9 cellular contexts compared by ENCODE assay signal in genomic region chr1:150256193-150256548, GRCh38. TPM values are rescaled to one million over a fixed set of nuclear protein-coding genes. Genes with fewer than 3 reads are reported as not detected.
A peak's percentile ranks its signal among the peaks of the same experiment; 100 is the strongest.
DNase-seq lines count a peak whose midpoint lies in the region; ATAC-seq, FAIRE-seq and TF ChIP-seq lines count a peak whose summit lies in the region.
"Had no signal": no experiment of that assay in that cellular context is flagged by ENCODE, and none has a peak within 500 bp of the region (broad histone marks: within the 10 kb centered on the region; RNA-seq: fewer than 3 reads in every experiment).

No MANE protein-coding gene starts in this region.

- no peaks in the 10 kb centered on the region for H3K9me3 Mint-ChIP-seq in astrocyte (ENCODE audit: unreplicated experiment)
- H3K9me3 Mint-ChIP-seq in naive B cell, result no peaks in the 10 kb centered on the region

- H3K9me2 ChIP-seq in HCT116 (ENCODE audit: insufficient read depth), result no peaks in the 10 kb centered on the region

- RAD21 ChIA-PET in HCT116 (lab: Charles Lee; ENCODE audit: low non-redundant PET in 1 of 2, low total read pairs in 2 of 2, uncharacterized antibody in 2 of 2, unreplicated experiment in 2 of 2), result interaction anchor here in 1 of 2 experiments (1.1 kb wide), 1 partner anchor 25 kb away, joined by 6 read pairs; no protein-coding TSS in a partner anchor

- H3K27ac Mint-ChIP-seq in astrocyte (ENCODE audit: unreplicated experiment), result peak overlapping the region; percentile 43
- H3K27ac Mint-ChIP-seq in naive B cell, result peak overlapping the region in 1 of 6 donors; percentile 21

- no peak for FAIRE-seq in A549 (lab: Jason Lieb, UNC)
- FAIRE-seq in astrocyte (lab: Jason Lieb, UNC), result no peak

- TF ChIP-seq POLR2A in A549 (IDR thresholded peaks at IDR 0.05; ENCODE audit: low read length), result no peak
- no peak for TF ChIP-seq POLR2A in HCT116 (IDR thresholded peaks at IDR 0.05; ENCODE audit: borderline replicate concordance, extremely low read depth, insufficient read depth, insufficient read length)

- no peak for TF ChIP-seq EP300 in A549 (IDR thresholded peaks at IDR 0.05)

- TF ChIP-seq CTCF in A549 (IDR thresholded peaks at IDR 0.05) (no peak), HCT116 (IDR thresholded peaks at IDR 0.05 in 2 of 3, conservative IDR thresholded peaks at IDR 0.05 in 1 of 3; ENCODE audit: borderline replicate concordance in 1 of 3, insufficient read depth in 1 of 3, low read depth in 2 of 3, low read length in 2 of 3) (no peak), astrocyte (IDR thresholded peaks at IDR 0.05; ENCODE audit: insufficient read depth, low read depth, low read length) (no peak)

- H3K9ac ChIP-seq in HCT116 (ENCODE audit: low read length), result no peak overlapping the region
- H3K9ac ChIP-seq in astrocyte (ENCODE audit: low read length), result no peak overlapping the region

- no peak for TF ChIP-seq RAD21 in A549 (conservative IDR thresholded peaks at IDR 0.05 in 1 of 2, IDR thresholded peaks at IDR 0.05 in 1 of 2)
- no peak for TF ChIP-seq RAD21 in HCT116 (IDR thresholded peaks at IDR 0.05; ENCODE audit: low read depth)

- peak overlapping the region; percentile 10 to 67; a peak in 4 of 6 replicates for H3K27ac ChIP-seq in A549
- no peak overlapping the region for H3K27ac ChIP-seq in HCT116 (ENCODE audit: low read depth, low read length)
- H3K27ac ChIP-seq in astrocyte (ENCODE audit: low read depth, low read length), result no peak overlapping the region

- POLR2A ChIA-PET in A549 (lab: Yijun Ruan, JAX), result interaction anchor here (0.6 to 1.5 kb wide), 3 partner anchors 13 to 108 kb away, joined by 5 read pairs; partner anchors contain the start of genes APH1A and RPRD2
- POLR2A ChIA-PET in HCT116 (lab: Charles Lee), result interaction anchor here (0.8 kb wide), 1 partner anchor 13 kb away, joined by 3 read pairs; the partner anchor contains the start of gene APH1A

- no peaks in the 10 kb centered on the region for H3K9me3 ChIP-seq in A549
- no peaks in the 10 kb centered on the region for H3K9me3 ChIP-seq in HCT116 (ENCODE audit: control insufficient read depth in 1 of 2, insufficient read depth in 1 of 2, low read depth in 1 of 2, low read length in 2 of 2)
- H3K9me3 ChIP-seq in astrocyte (ENCODE audit: insufficient read depth, low read depth, low read length), result no peaks in the 10 kb centered on the region

- H3K36me3 Mint-ChIP-seq in astrocyte (ENCODE audit: low read depth, unreplicated experiment) (no peaks in the 10 kb centered on the region), naive B cell (no peaks in the 10 kb centered on the region)

- H4K20me1 ChIP-seq in HCT116 (ENCODE audit: insufficient read depth), result no peaks in the 10 kb centered on the region
- no peaks in the 10 kb centered on the region for H4K20me1 ChIP-seq in astrocyte (ENCODE audit: insufficient read depth, low read length)

- WGBS in A549 (ENCODE audit: missing lambda C conversion rate), result 6% methylated on average over 1 of the region's 1 CpG

- H3K4me2 ChIP-seq in A549 (peak overlapping the region; percentile 68), HCT116 (ENCODE audit: low read length) (peak overlapping the region; percentile 58), astrocyte (ENCODE audit: low read length) (peak overlapping the region; percentile 80)

- no TSS peak for BruUV-seq in HCT116 (replicated peaks; lab: Mats Ljungman, UMichigan)

- H3K36me3 ChIP-seq in HCT116 (ENCODE audit: control insufficient read depth in 1 of 2, insufficient read depth in 2 of 2, low read length in 2 of 2) (no peaks in the 10 kb centered on the region), astrocyte (ENCODE audit: insufficient read depth, low read length) (no peaks in the 10 kb centered on the region)

- H3K27me3 Mint-ChIP-seq in astrocyte (ENCODE audit: low read depth, unreplicated experiment) (no peaks in the 10 kb centered on the region), naive B cell (peaks cover 33 to 48% (median 40%) of the 10 kb centered on the region in 3 donors)

- H3K4me3 ChIP-seq in A549, result no peak overlapping the region
- H3K4me3 ChIP-seq in HCT116 (replicated peaks in 1 of 2; ENCODE audit: low read depth in 1 of 2, low read length in 2 of 2), result no peak overlapping the region
- H3K4me3 ChIP-seq in astrocyte (ENCODE audit: insufficient read depth, low read depth, low read length), result peak overlapping the region; percentile 35

- peaks cover 9% of the 10 kb centered on the region; the same call in 1 of the 3 replicates for H3K4me1 ChIP-seq in A549
- peaks cover 22 to 35% of the 10 kb centered on the region in 2 experiments for H3K4me1 ChIP-seq in HCT116 (ENCODE audit: control insufficient read depth in 1 of 2, insufficient read depth in 2 of 2, low read length in 2 of 2)
- H3K4me1 ChIP-seq in astrocyte (ENCODE audit: insufficient read depth, low read length), result peaks cover 19% of the 10 kb centered on the region

- CTCF ChIA-PET in A549 (lab: Yijun Ruan, JAX), result interaction anchor here (0.6 to 10.1 kb wide), 32 partner anchors 9 to 899 kb away, joined by 3 to 172 read pairs (median 4); partner anchors contain the start of genes APH1A, C1orf54, CIART and GOLPH3L
- CTCF ChIA-PET in HCT116 (lab: Charles Lee), result interaction anchor here (0.6 to 2.3 kb wide), 18 partner anchors 10 to 750 kb away, joined by 3 to 18 read pairs (median 4); partner anchors contain the start of genes APH1A, C1orf54, CIART and FALEC

- H3K4me1 Mint-ChIP-seq in astrocyte (ENCODE audit: low read depth, unreplicated experiment) (peaks cover 42% of the 10 kb centered on the region), naive B cell (peaks cover 18 to 30% (median 19%) of the 10 kb centered on the region in 3 donors)

- no peaks in the 10 kb centered on the region for H3K79me2 ChIP-seq in HCT116 (ENCODE audit: insufficient read depth, low read length)
- no peaks in the 10 kb centered on the region for H3K79me2 ChIP-seq in astrocyte (ENCODE audit: insufficient read depth, low read length)

- DNase-seq in A549 (ENCODE audit: low read depth in 1 of 2, low spot score in 1 of 2) (no peak), HCT116 (ENCODE audit: low read depth, low spot score) (no peak), astrocyte (ENCODE audit: low read depth) (no peak), naive B cell (no peak), germinal center (ENCODE audit: low spot score) (no peak)

- H2AFZ ChIP-seq in HCT116 (ENCODE audit: low read depth, low read length, poor library complexity, severe bottlenecking) (peak overlapping the region; percentile 75), astrocyte (ENCODE audit: low read depth, low read length) (peak overlapping the region; percentile 70)

- intact Hi-C loops in HCT116 (cut with micrococcal nuclease), result loop anchor here (1.0 to 10.0 kb wide), 6 partner anchors 25 to 741 kb away; partner anchors contain the start of gene PRPF3

- no peaks in the 10 kb centered on the region for H3K27me3 ChIP-seq in HCT116 (ENCODE audit: insufficient read depth, low read length)
- peaks cover 28% of the 10 kb centered on the region for H3K27me3 ChIP-seq in astrocyte (ENCODE audit: insufficient read depth, low read length)

- ATAC-seq in A549, result peak in 1 of 2 experiments; percentile 16; a peak in 3 of 6 replicates
- ATAC-seq in HCT116, result no peak
- no peak for ATAC-seq in naive B cell (ENCODE audit: low read depth in 2 of 2)
- ATAC-seq in GM18873 (IDR thresholded peaks at IDR 0.05; ENCODE audit: low FRiP score, unreplicated experiment), result no peak
- ATAC-seq in GM21390 (IDR thresholded peaks at IDR 0.05; ENCODE audit: unreplicated experiment), result no peak
- ATAC-seq in GM19397 (IDR thresholded peaks at IDR 0.05; ENCODE audit: unreplicated experiment), result no peak

- H3K4me3 Mint-ChIP-seq in astrocyte (ENCODE audit: unreplicated experiment), result peak overlapping the region; percentile 40
- H3K4me3 Mint-ChIP-seq in naive B cell, result peak overlapping the region; percentile 34 to 84 (median 65)

RNA-seq across cellular contexts. Expression of gene CA14, which starts 1.4 kb away (rescaled TPM):
- not detected in 2 replicates for polyA plus RNA-seq in A549 (2011; rRNA removed)
- not detected in 2 replicates for polyA plus RNA-seq in A549 (2012; cell fraction: cytosol; rRNA removed)
- not detected in 2 replicates for polyA plus RNA-seq in A549 (2012; cell fraction: nucleus; rRNA removed)
- polyA plus RNA-seq in A549 (2017; fragmentation: RNase III; extraction: RNeasy Plus Mini Kit Qiagen cat#74134 plus additional on column Dnase treatment), result not detected in 3 replicates
- polyA minus RNA-seq in A549 (2011; rRNA and poly(A)+ RNA removed), result not detected in 2 replicates
- 0.39 TPM for total RNA-seq in HCT116 (2021; ENCODE audit: unreplicated experiment)
- polyA plus RNA-seq in HCT116 (2012), result 1.5 and 1.6 TPM in 2 replicates
- 1.2 TPM in 2 replicates for total RNA-seq in astrocyte
- 1 to 10 TPM in 3 of 6 donors, under 1 TPM in 3; 0.76 to 1.8 (median 1.0) TPM for polyA plus RNA-seq in naive B cell (ENCODE audit: low read depth in 6 of 6)
- total RNA-seq: myocyte had no signal

RNA-seq across cellular contexts. Expression of gene APH1A, which starts 12.6 kb away (rescaled TPM):
- 118 and 119 TPM in 2 replicates for polyA plus RNA-seq in A549 (2011; rRNA removed)
- polyA plus RNA-seq in A549 (2012; cell fraction: cytosol; rRNA removed), result 113 and 155 TPM in 2 replicates
- polyA plus RNA-seq in A549 (2012; cell fraction: nucleus; rRNA removed), result 79.0 and 114 TPM in 2 replicates
- 99.4 to 111 TPM (median 109 TPM) in 3 replicates for polyA plus RNA-seq in A549 (2017; fragmentation: RNase III; extraction: RNeasy Plus Mini Kit Qiagen cat#74134 plus additional on column Dnase treatment)
- polyA minus RNA-seq in A549 (2011; rRNA and poly(A)+ RNA removed), result 121 and 133 TPM in 2 replicates
- 109 TPM for total RNA-seq in HCT116 (2021; ENCODE audit: unreplicated experiment)
- 90.6 and 98.7 TPM in 2 replicates for polyA plus RNA-seq in HCT116 (2012)
- 99.9 and 100 TPM in 2 replicates for total RNA-seq in astrocyte
- 100 to 1,000 TPM in 2 of 6 donors, 10 to 100 TPM in 4; 81.7 to 106 (median 91.3) TPM for polyA plus RNA-seq in naive B cell (ENCODE audit: low read depth in 6 of 6)

RNA-seq across cellular contexts. Expression of gene C1orf54, which starts 16.4 kb away (rescaled TPM):
- 0.16 and 0.19 TPM in 2 replicates for polyA plus RNA-seq in A549 (2011; rRNA removed)
- 0.11 and 0.14 TPM in 2 replicates for polyA plus RNA-seq in A549 (2012; cell fraction: cytosol; rRNA removed)
- polyA plus RNA-seq in A549 (2012; cell fraction: nucleus; rRNA removed), result 0.06 and 0.10 TPM in 2 replicates
- 0.12 to 0.21 TPM (median 0.12 TPM) in 3 replicates for polyA plus RNA-seq in A549 (2017; fragmentation: RNase III; extraction: RNeasy Plus Mini Kit Qiagen cat#74134 plus additional on column Dnase treatment)
- not detected in 2 replicates for polyA minus RNA-seq in A549 (2011; rRNA and poly(A)+ RNA removed)
- 1.5 TPM for total RNA-seq in HCT116 (2021; ENCODE audit: unreplicated experiment)
- 1.4 and 2.1 TPM in 2 replicates for polyA plus RNA-seq in HCT116 (2012)
- total RNA-seq in astrocyte, result 7.9 and 9.6 TPM in 2 replicates
- polyA plus RNA-seq in naive B cell (ENCODE audit: low read depth in 6 of 6), result 1 to 10 TPM; 1.0 to 3.8 (median 2.0) TPM

RNA-seq across cellular contexts. Expression of gene ANP32E, which starts 20.3 kb away (rescaled TPM):
- 31.7 and 60.0 TPM in 2 replicates for polyA plus RNA-seq in A549 (2011; rRNA removed)
- 12.2 and 12.5 TPM in 2 replicates for polyA plus RNA-seq in A549 (2012; cell fraction: cytosol; rRNA removed)
- 2.2 and 5.2 TPM in 2 replicates for polyA plus RNA-seq in A549 (2012; cell fraction: nucleus; rRNA removed)
- 109 to 128 TPM (median 115 TPM) in 3 replicates for polyA plus RNA-seq in A549 (2017; fragmentation: RNase III; extraction: RNeasy Plus Mini Kit Qiagen cat#74134 plus additional on column Dnase treatment)
- polyA minus RNA-seq in A549 (2011; rRNA and poly(A)+ RNA removed), result 18.6 and 22.1 TPM in 2 replicates
- 95.1 TPM for total RNA-seq in HCT116 (2021; ENCODE audit: unreplicated experiment)
- 53.5 and 54.3 TPM in 2 replicates for polyA plus RNA-seq in HCT116 (2012)
- 45.2 and 48.9 TPM in 2 replicates for total RNA-seq in astrocyte
- polyA plus RNA-seq in naive B cell (ENCODE audit: low read depth in 6 of 6), result 10 to 100 TPM; 44.7 to 67.8 (median 49.8) TPM

RNA-seq across cellular contexts. Expression of gene CIART, which starts 26.2 kb away (rescaled TPM):
- polyA plus RNA-seq in A549 (2011; rRNA removed), result 1.3 and 1.4 TPM in 2 replicates
- polyA plus RNA-seq in A549 (2012; cell fraction: cytosol; rRNA removed), result 0.49 and 0.66 TPM in 2 replicates
- polyA plus RNA-seq in A549 (2012; cell fraction: nucleus; rRNA removed), result 0.85 and 2.1 TPM in 2 replicates
- 0.28 to 0.59 TPM (median 0.48 TPM) in 3 replicates for polyA plus RNA-seq in A549 (2017; fragmentation: RNase III; extraction: RNeasy Plus Mini Kit Qiagen cat#74134 plus additional on column Dnase treatment)
- polyA minus RNA-seq in A549 (2011; rRNA and poly(A)+ RNA removed), result 1.4 and 1.8 TPM in 2 replicates
- 0.22 TPM for total RNA-seq in HCT116 (2021; ENCODE audit: unreplicated experiment)
- polyA plus RNA-seq in HCT116 (2012), result 0.30 and 0.31 TPM in 2 replicates
- total RNA-seq in astrocyte, result 4.8 and 6.3 TPM in 2 replicates
- under 1 TPM in 1 of 6 donors, not detected in 5; 0.22 TPM for polyA plus RNA-seq in naive B cell (ENCODE audit: low read depth in 6 of 6)

Comparison
In these comparisons a context has a peak if more than half of its experiments do, and no peak if none do; other contexts are left out.
1. H3K27ac ChIP-seq: peak in A549 (2 of 2); none in HCT116 (single experiment) and astrocyte (single experiment).
2. Peak in every context shown above with its lines, with median percentiles within 50 percentile points of each other: H3K4me2 ChIP-seq.